ENCODE assay signal across 18 cellular contexts in genomic region chr17:30521766-30522165, GRCh38.
"Had no signal": no experiment of that assay in that cellular context is flagged by ENCODE, and none has a peak within 500 bp of the region (broad histone marks: within the 10 kb centered on the region; RNA-seq: fewer than 3 reads in every experiment).

No MANE protein-coding gene starts in this region.

- H3K27me3 ChIP-seq: hepatocyte, ovary, suprapubic skin, tibial artery, upper lobe of left lung, uterus had no signal

- H3K27ac ChIP-seq: hepatocyte, ovary, suprapubic skin, tibial artery, upper lobe of left lung, uterus had no signal

- H3K4me3 Mint-ChIP-seq: effector memory CD8-positive, alpha-beta T cell; natural killer cell; neural crest cell; stimulated activated effector memory CD8-positive, alpha-beta T cell treated with anti-CD3 and anti-CD28 coated beads, Interleukin-12 subunit alpha, Interleukin-12 subunit beta, amount 100 ng/mL, for 72 hours had no signal

- H3K9me3 ChIP-seq: ovary, suprapubic skin, tibial artery, upper lobe of left lung, uterus had no signal

- H3K4me3 ChIP-seq: hepatocyte, ovary, suprapubic skin, tibial artery, upper lobe of left lung, uterus had no signal

- H3K27ac Mint-ChIP-seq: effector memory CD8-positive, alpha-beta T cell; natural killer cell; stimulated activated effector memory CD8-positive, alpha-beta T cell treated with anti-CD3 and anti-CD28 coated beads, Interleukin-12 subunit alpha, Interleukin-12 subunit beta, amount 100 ng/mL, for 72 hours had no signal

- H3K36me3 ChIP-seq: ovary, uterus had no signal

- H3K4me1 Mint-ChIP-seq: stimulated activated effector memory CD8-positive, alpha-beta T cell treated with anti-CD3 and anti-CD28 coated beads, Interleukin-12 subunit alpha, Interleukin-12 subunit beta, amount 100 ng/mL, for 72 hours had no signal

- H3K36me3 Mint-ChIP-seq: natural killer cell had no signal

- H3K9me3 Mint-ChIP-seq: effector memory CD8-positive, alpha-beta T cell; natural killer cell; stimulated activated effector memory CD8-positive, alpha-beta T cell treated with anti-CD3 and anti-CD28 coated beads, Interleukin-12 subunit alpha, Interleukin-12 subunit beta, amount 100 ng/mL, for 72 hours had no signal

- H3K27me3 Mint-ChIP-seq: effector memory CD8-positive, alpha-beta T cell had no signal

- DNase-seq: effector memory CD8-positive, alpha-beta T cell; erythroblast; head of caudate nucleus; mammary epithelial cell; natural killer cell; ovary; small intestine; stimulated activated CD4-positive, alpha-beta T cell treated with anti-CD3 and anti-CD28 coated beads, Interleukin-12 subunit alpha, Interleukin-12 subunit beta, amount 100 ng/mL, for 4 hours; stimulated activated CD4-positive, alpha-beta T cell treated with anti-CD3 and anti-CD28 coated beads, Interleukin-2, amount 100 ng/mL, for 48 hours; stimulated activated CD8-positive, alpha-beta memory T cell treated with anti-CD3 and anti-CD28 coated beads, Interleukin-4, amount 100 ng/mL, for 48 hours; stimulated activated naive CD8-positive, alpha-beta T cell treated with anti-CD3 and anti-CD28 coated beads, Interleukin-15, Interleukin-2, amounts not matched to agents 100 U/mL and 50 U/mL, for 24 hours; tibial artery; uterus had no signal

- H3K4me1 ChIP-seq: upper lobe of left lung had no signal

- ATAC-seq: effector memory CD8-positive, alpha-beta T cell; natural killer cell; stimulated activated effector memory CD8-positive, alpha-beta T cell treated with anti-CD3 and anti-CD28 coated beads, Interleukin-12 subunit alpha, Interleukin-12 subunit beta, amount 100 ng/mL, for 72 hours; stimulated activated naive CD8-positive, alpha-beta T cell treated with anti-CD3 and anti-CD28 coated beads, Interleukin-15, Interleukin-2, amounts not matched to agents 100 U/mL and 50 U/mL, for 24 hours had no signal
